ENCODE assay signal across 8 cellular contexts in genomic region chr9:123637940-123638634, GRCh38.
DNase-seq lines count a peak whose midpoint lies in the region; ATAC-seq, FAIRE-seq and TF ChIP-seq lines count a peak whose summit lies in the region.

No MANE protein-coding gene starts in this region.

- H3K9me3 Mint-ChIP-seq in T-helper 2 cell treated with Interferon-gamma antibody and Interleukin-4, amounts not matched to agents 5 μg/mL and 100 μg/mL, for 36 hours, result no peaks in the 10 kb centered on the region

- no peak overlapping the region for H3K27ac Mint-ChIP-seq in T-helper 2 cell treated with Interferon-gamma antibody and Interleukin-4, amounts not matched to agents 5 μg/mL and 100 μg/mL, for 36 hours

- no peaks in the 10 kb centered on the region for H3K27me3 ChIP-seq in BLaER1

- H3K36me3 ChIP-seq in BLaER1, result peaks cover 15% of the 10 kb centered on the region; the same call in 1 of the 2 replicates

- no peak for ATAC-seq in GM18519 (IDR thresholded peaks at IDR 0.05; ENCODE audit: low FRiP score, unreplicated experiment)

- H4K20me1 ChIP-seq in BLaER1, result no peaks in the 10 kb centered on the region

- TF ChIP-seq CTCF in HFF-Myc (IDR thresholded peaks at IDR 0.05; ENCODE audit: low read depth, low read length, missing control alignments), result no peak

- peak overlapping the region; percentile 47 for H3K4me3 ChIP-seq in BLaER1
- peak overlapping the region; percentile 2; the same call in 1 of the 2 replicates for H3K4me3 ChIP-seq in HFF-Myc (replicated peaks; ENCODE audit: low read depth, low read length)

- peaks cover 53% of the 10 kb centered on the region for H3K27me3 Mint-ChIP-seq in T-helper 2 cell treated with Interferon-gamma antibody and Interleukin-4, amounts not matched to agents 5 μg/mL and 100 μg/mL, for 36 hours (ENCODE audit: low read depth)

- FAIRE-seq in RCC 7860 (lab: Jason Lieb, UNC), result no peak

- no peaks in the 10 kb centered on the region for H3K9me3 ChIP-seq in BLaER1

- H3K36me3 Mint-ChIP-seq in T-helper 2 cell treated with Interferon-gamma antibody and Interleukin-4, amounts not matched to agents 5 μg/mL and 100 μg/mL, for 36 hours (ENCODE audit: low read depth), result no peaks in the 10 kb centered on the region

- peaks cover 26% of the 10 kb centered on the region for H3K4me1 ChIP-seq in BLaER1

- H3K9ac ChIP-seq in BLaER1, result peak overlapping the region; percentile 35; the same call in 1 of the 2 replicates

- H3K4me2 ChIP-seq in BLaER1, result peak overlapping the region; percentile 79

- H3K4me3 Mint-ChIP-seq in T-helper 2 cell treated with Interferon-gamma antibody and Interleukin-4, amounts not matched to agents 5 μg/mL and 100 μg/mL, for 36 hours, result peak overlapping the region; percentile 65

- H3K27ac ChIP-seq in BLaER1, result peak overlapping the region; percentile 34; the same call in 1 of the 2 replicates

- peaks cover 31% of the 10 kb centered on the region for H3K4me1 Mint-ChIP-seq in T-helper 2 cell treated with Interferon-gamma antibody and Interleukin-4, amounts not matched to agents 5 μg/mL and 100 μg/mL, for 36 hours (ENCODE audit: low read depth)

- no peak for DNase-seq in HFF-Myc (ENCODE audit: extremely low read depth, low read depth)
- DNase-seq in T-helper 2 cell treated with Interferon-gamma antibody and Interleukin-4, amounts not matched to agents 5 μg/mL and 100 μg/mL, for 36 hours (ENCODE audit: low spot score), result peak; percentile 8
- peak; percentile 40 for DNase-seq in kidney tubule cell (ENCODE audit: low spot score)
- no peak for DNase-seq in NCI-H524 (lab: John Stamatoyannopoulos, UW)
- no peak for DNase-seq in RCC 7860 (ENCODE audit: low spot score)
- DNase-seq in HCEC 1CT, result no peak

Comparison
In these comparisons a context has a peak if more than half of its experiments do, and no peak if none do; other contexts are left out.
1. DNase-seq: peak in T-helper 2 cell treated with Interferon-gamma antibody and Interleukin-4, amounts not matched to agents 5 μg/mL and 100 μg/mL, for 36 hours (single experiment) and kidney tubule cell (single experiment); none in HFF-Myc (single experiment), NCI-H524 (0 of 2), RCC 7860 (single experiment) and HCEC 1CT (single experiment).